ENCODE assay signal across 1 cellular context in the genomic region with DNA sequence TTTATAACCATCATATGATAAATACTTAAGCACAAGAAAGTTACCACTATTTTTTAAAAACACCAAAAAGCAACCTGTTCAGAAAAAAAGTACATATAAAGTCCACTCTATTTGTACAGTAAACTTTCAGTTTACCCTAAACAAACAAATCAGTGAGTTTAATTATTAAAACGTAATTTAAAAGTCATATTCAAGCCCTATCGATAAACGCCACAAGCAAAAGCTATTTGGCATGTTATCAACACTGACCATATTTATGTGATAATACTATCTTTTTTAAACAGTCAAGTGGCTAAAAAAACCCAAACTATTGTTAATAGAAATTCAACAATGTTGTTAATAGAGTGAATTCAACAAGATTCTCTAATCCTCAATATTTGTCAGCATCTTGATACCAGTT.
TF ChIP-seq lines count a peak whose summit lies in the region.

No MANE protein-coding gene starts in this region.

TF ChIP-seq in SK-N-SH, 30 proteins besides CTCF, POLR2A, EP300 and RAD21 (continued from another document):
- TF ChIP-seq RCOR1 (IDR thresholded peaks at IDR 0.05; ENCODE audit: low read length) (no peak), JUND (IDR thresholded peaks at IDR 0.05) (no peak), SIN3A (IDR thresholded peaks at IDR 0.05; ENCODE audit: borderline replicate concordance, low read depth, low read length) (no peak), FOSL2 (IDR thresholded peaks at IDR 0.05; ENCODE audit: borderline replicate concordance, low read depth) (no peak), NRF1 (IDR thresholded peaks at IDR 0.05; ENCODE audit: low read depth, low read length) (no peak), ELF1 (IDR thresholded peaks at IDR 0.05) (no peak), NFIC (IDR thresholded peaks at IDR 0.05; ENCODE audit: borderline replicate concordance) (no peak), FOXJ3 (CRISPR knock-in tag; IDR thresholded peaks at IDR 0.05) (no peak), TEAD4 (IDR thresholded peaks at IDR 0.05; ENCODE audit: borderline replicate concordance, insufficient read depth) (no peak)
- TF ChIP-seq, protein P1, sequence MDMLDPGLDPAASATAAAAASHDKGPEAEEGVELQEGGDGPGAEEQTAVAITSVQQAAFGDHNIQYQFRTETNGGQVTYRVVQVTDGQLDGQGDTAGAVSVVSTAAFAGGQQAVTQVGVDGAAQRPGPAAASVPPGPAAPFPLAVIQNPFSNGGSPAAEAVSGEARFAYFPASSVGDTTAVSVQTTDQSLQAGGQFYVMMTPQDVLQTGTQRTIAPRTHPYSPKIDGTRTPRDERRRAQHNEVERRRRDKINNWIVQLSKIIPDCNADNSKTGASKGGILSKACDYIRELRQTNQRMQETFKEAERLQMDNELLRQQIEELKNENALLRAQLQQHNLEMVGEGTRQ (IDR thresholded peaks at IDR 0.05; ENCODE audit: borderline replicate concordance, low read depth, low read length), result no peak
- TF ChIP-seq, protein P2, sequence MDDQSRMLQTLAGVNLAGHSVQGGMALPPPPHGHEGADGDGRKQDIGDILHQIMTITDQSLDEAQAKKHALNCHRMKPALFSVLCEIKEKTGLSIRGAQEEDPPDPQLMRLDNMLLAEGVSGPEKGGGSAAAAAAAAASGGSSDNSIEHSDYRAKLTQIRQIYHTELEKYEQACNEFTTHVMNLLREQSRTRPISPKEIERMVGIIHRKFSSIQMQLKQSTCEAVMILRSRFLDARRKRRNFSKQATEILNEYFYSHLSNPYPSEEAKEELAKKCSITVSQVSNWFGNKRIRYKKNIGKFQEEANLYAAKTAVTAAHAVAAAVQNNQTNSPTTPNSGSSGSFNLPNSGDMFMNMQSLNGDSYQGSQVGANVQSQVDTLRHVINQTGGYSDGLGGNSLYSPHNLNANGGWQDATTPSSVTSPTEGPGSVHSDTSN (IDR thresholded peaks at IDR 0.05), result no peak
